In the genomic region with DNA sequence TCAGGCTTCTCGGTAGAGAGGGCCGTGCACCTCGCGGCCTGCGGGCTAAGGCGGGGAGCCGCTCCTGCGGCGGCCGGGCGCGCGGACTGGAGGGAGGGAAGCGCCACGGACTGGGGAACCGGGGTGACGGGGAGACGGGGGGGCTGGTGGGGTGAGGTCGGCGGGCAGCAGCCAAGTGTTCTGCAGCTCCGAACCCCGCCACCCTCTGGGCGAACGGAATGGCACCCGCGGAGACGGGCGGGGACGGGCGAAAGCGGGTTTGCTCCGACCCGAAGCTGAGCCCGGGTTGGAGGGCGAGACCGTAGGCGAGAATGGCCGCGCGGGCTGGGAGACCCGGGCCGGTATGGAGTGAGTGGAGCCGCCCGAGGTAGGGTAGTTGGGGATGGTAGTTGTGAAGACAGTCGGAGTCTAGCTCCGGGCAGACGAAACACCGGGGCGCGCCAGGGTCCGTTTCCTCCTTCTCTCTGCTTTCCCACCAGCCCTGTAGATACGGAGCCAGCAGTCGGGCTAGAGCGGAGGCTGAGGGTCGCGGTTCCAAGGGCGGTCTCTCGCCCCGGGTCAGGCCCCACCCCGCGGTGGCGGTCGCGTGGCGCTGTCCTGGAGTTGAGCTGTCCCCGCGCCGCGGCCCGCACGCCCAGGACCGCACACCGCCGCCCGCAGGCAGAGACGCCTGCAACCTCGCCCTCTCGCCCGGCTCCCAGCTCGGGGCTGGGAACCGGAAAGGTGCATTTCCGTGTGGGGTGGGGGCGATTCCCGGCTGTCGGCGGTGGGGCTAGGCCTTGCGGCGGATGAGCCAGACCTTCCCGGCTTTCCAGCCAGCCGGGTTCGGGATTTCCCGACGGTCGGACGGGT, we compare ENCODE assay signal across 8 cellular contexts.
DNase-seq lines count a peak whose midpoint lies in the region; TF ChIP-seq lines count a peak whose summit lies in the region.

No MANE protein-coding gene starts in this region.

- H3K36me3 ChIP-seq in mesendoderm (ENCODE audit: control insufficient read depth, insufficient read depth, low read length) (no peaks in the 10 kb centered on the region), OCI-LY7 (ENCODE audit: insufficient read depth, low read length) (no peaks in the 10 kb centered on the region)

- H3K9ac ChIP-seq in mesendoderm (ENCODE audit: low read length): peak overlapping the region; percentile 37

- POLR2A ChIA-PET in GM10248 (lab: Yijun Ruan, JAX): no interaction called here
- POLR2A ChIA-PET in OCI-LY7 (lab: Charles Lee): no interaction called here

- peaks cover 37% of the 10 kb centered on the region for H3K27me3 ChIP-seq in mesendoderm (ENCODE audit: insufficient read depth, low read length, poor library complexity)

- H3K18ac ChIP-seq in mesendoderm (ENCODE audit: low read length): no peak overlapping the region

- WGBS in mesendoderm (ENCODE audit: extremely low coverage, insufficient coverage, low lambda C conversion rate): no CpG with 5 or more reads among the region's 95 CpGs

- no peak overlapping the region for H3K27ac Mint-ChIP-seq in dendritic cell treated with granulocyte-macrophage colony-stimulating factor and Interleukin-4, amounts not matched to agents 40 ng/mL and 50 ng/mL, for 4 days

- H3K79me1 ChIP-seq in mesendoderm (ENCODE audit: low read length): no peaks in the 10 kb centered on the region

- intact Hi-C loops in dendritic cell treated with granulocyte-macrophage colony-stimulating factor and Interleukin-4, amounts not matched to agents 40 ng/mL and 50 ng/mL, for 4 days (cut with micrococcal nuclease): no loop called here
- intact Hi-C loops in OCI-LY7 (cut with micrococcal nuclease; ENCODE audit: unreplicated experiment): no loop called here

- no peaks in the 10 kb centered on the region for H3K9me3 ChIP-seq in OCI-LY7 (ENCODE audit: low read length)

- peak overlapping the region; percentile 8 for H3K4me3 ChIP-seq in mesendoderm (ENCODE audit: low read length)
- H3K4me3 ChIP-seq in OCI-LY7 (ENCODE audit: low read depth, low read length, poor library complexity, severe bottlenecking): no peak overlapping the region

- H3K9me2 ChIP-seq in OCI-LY7 (ENCODE audit: insufficient read depth, low read length): no peaks in the 10 kb centered on the region

- H3K4me1 ChIP-seq in mesendoderm (ENCODE audit: control insufficient read depth, low read depth, low read length) (no peaks in the 10 kb centered on the region), OCI-LY7 (ENCODE audit: insufficient read depth, low read length, poor library complexity, severe bottlenecking) (peaks cover 10% of the 10 kb centered on the region)

- peak; percentile 27 for DNase-seq in GM10248 (ENCODE audit: extremely low spot score)
- DNase-seq in NCI-H146 treated with DMSO at 0.1 percent for 48 hours (lab: John Stamatoyannopoulos, UW; ENCODE audit: unreplicated experiment): peak; percentile 14
- DNase-seq in mesendoderm: peak; percentile 58
- no peak for DNase-seq in T-helper 9 cell
- DNase-seq in NAMALWA (ENCODE audit: low spot score): no peak
- no peak for DNase-seq in OCI-LY7 (ENCODE audit: low spot score)
- DNase-seq in activated effector memory CD4-positive, alpha-beta T cell treated with anti-CD3 and anti-CD28 coated beads, Interleukin-2, amount 50 U/mL, for 16 hours: no peak

- no TSS peak for BruUV-seq in OCI-LY7 (replicated peaks; lab: Mats Ljungman, UMichigan)

- H3K23ac ChIP-seq in mesendoderm (ENCODE audit: low read length): no peak overlapping the region

- H2BK120ac ChIP-seq in mesendoderm (ENCODE audit: low read depth, low read length): no peak overlapping the region

- no peaks in the 10 kb centered on the region for H3K9me3 Mint-ChIP-seq in dendritic cell treated with granulocyte-macrophage colony-stimulating factor and Interleukin-4, amounts not matched to agents 40 ng/mL and 50 ng/mL, for 4 days

- no peaks in the 10 kb centered on the region for H3K36me3 Mint-ChIP-seq in dendritic cell treated with granulocyte-macrophage colony-stimulating factor and Interleukin-4, amounts not matched to agents 40 ng/mL and 50 ng/mL, for 4 days (ENCODE audit: low read depth)

- no peak overlapping the region for H2BK15ac ChIP-seq in mesendoderm (replicated peaks; ENCODE audit: low read depth)

- no peak overlapping the region for H4K8ac ChIP-seq in mesendoderm (ENCODE audit: low read depth, low read length)

- H2BK5ac ChIP-seq in mesendoderm (ENCODE audit: low read length): no peak overlapping the region

- peak overlapping the region; percentile 68 for H3K56ac ChIP-seq in mesendoderm (ENCODE audit: low read length)

- peaks cover 13% of the 10 kb centered on the region for H3K4me1 Mint-ChIP-seq in dendritic cell treated with granulocyte-macrophage colony-stimulating factor and Interleukin-4, amounts not matched to agents 40 ng/mL and 50 ng/mL, for 4 days (ENCODE audit: low read depth)

- peak overlapping the region; percentile 67 for H3K4me3 Mint-ChIP-seq in dendritic cell treated with granulocyte-macrophage colony-stimulating factor and Interleukin-4, amounts not matched to agents 40 ng/mL and 50 ng/mL, for 4 days

- H3K4ac ChIP-seq in mesendoderm (ENCODE audit: low read depth, low read length): no peak overlapping the region

- H3K79me2 ChIP-seq in mesendoderm (ENCODE audit: control insufficient read depth, insufficient read depth, low read length) (no peaks in the 10 kb centered on the region), OCI-LY7 (ENCODE audit: insufficient read depth, low read depth, low read length) (no peaks in the 10 kb centered on the region)

- H3K27me3 Mint-ChIP-seq in dendritic cell treated with granulocyte-macrophage colony-stimulating factor and Interleukin-4, amounts not matched to agents 40 ng/mL and 50 ng/mL, for 4 days: peaks cover 82% of the 10 kb centered on the region

- no peak for TF ChIP-seq CTCF in GM10248 (IDR thresholded peaks at IDR 0.05; ENCODE audit: control extremely low read depth, extremely low read depth, low read depth, missing control alignments)
- no peak for TF ChIP-seq CTCF in OCI-LY7 (conservative IDR thresholded peaks at IDR 0.05; ENCODE audit: low read length)

- no peak overlapping the region for H2AK5ac ChIP-seq in mesendoderm (ENCODE audit: low read length)

- no peaks in the 10 kb centered on the region for H4K20me1 ChIP-seq in OCI-LY7 (ENCODE audit: insufficient read depth, low read length)

- H3K27ac ChIP-seq in mesendoderm (ENCODE audit: low read depth, low read length) (no peak overlapping the region), OCI-LY7 (ENCODE audit: low read depth, low read length, poor library complexity, severe bottlenecking) (no peak overlapping the region)

- no peak overlapping the region for H2AFZ ChIP-seq in OCI-LY7 (ENCODE audit: low read length)

- CTCF ChIA-PET in GM10248 (lab: Yijun Ruan, JAX): no interaction called here
- CTCF ChIA-PET in OCI-LY7 (lab: Charles Lee; ENCODE audit: unreplicated experiment): no interaction called here

- H3K4me2 ChIP-seq in mesendoderm (ENCODE audit: low read length): peak overlapping the region; percentile 69
- no peak overlapping the region for H3K4me2 ChIP-seq in OCI-LY7 (ENCODE audit: low read length)

- H4K5ac ChIP-seq in mesendoderm (ENCODE audit: low read length): no peak overlapping the region

Comparison
In these comparisons a context has a peak if more than half of its experiments do, and no peak if none do; other contexts are left out.
1. DNase-seq: peak in GM10248 (single experiment), NCI-H146 treated with DMSO at 0.1 percent for 48 hours (single experiment) and mesendoderm (single experiment); none in T-helper 9 cell (single experiment), NAMALWA (single experiment), OCI-LY7 (single experiment) and activated effector memory CD4-positive, alpha-beta T cell treated with anti-CD3 and anti-CD28 coated beads, Interleukin-2, amount 50 U/mL, for 16 hours (single experiment).